ENCODE assay signal across 8 cellular contexts in the genomic region with DNA sequence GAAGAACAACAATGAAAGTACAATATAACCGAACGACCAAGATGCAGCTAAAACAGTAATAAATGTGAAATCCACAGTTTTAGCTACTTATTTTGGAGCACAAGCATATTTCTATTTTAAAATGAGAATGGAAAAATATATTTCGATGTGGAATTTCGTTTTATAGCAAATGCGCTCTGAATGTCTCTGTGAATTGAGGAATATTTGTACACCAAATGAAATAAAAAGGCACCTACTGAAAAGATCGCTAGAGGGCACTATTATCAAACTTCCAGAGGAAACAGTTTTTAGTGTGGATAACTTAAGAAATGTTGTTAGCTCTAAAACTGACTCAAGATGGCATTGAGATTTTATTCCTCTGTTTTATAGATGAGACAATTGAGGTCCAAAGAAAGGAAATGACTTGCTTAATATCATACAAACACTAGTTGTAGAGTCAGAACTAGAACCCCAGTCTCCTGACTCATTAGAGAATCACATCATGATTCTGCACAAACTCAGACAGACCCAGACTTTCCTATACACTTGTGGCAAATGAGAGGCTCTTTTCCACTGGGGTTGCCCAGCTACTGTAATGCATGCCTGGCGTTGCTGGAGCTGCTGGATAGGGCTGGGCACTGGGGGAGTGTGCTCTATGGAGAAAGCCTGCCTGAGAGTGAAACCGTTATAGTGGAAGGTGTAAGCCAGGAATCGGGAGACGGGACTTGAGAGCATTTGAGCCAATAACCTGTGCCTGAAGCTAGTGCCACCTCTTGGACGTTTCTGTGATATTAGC. TPM values are rescaled to one million over a fixed set of nuclear protein-coding genes. Genes with fewer than 3 reads are reported as not detected.
DNase-seq lines count a peak whose midpoint lies in the region; ATAC-seq, FAIRE-seq and TF ChIP-seq lines count a peak whose summit lies in the region.

No MANE protein-coding gene starts in this region.

- H3K79me2 ChIP-seq in K562 (ENCODE audit: control insufficient read depth, insufficient read depth, low read length), result no peaks in the 10 kb centered on the region

- ATAC-seq in K562 (peak; percentile 83), HG03196 (IDR thresholded peaks at IDR 0.05; ENCODE audit: unreplicated experiment) (no peak), GM18861 (IDR thresholded peaks at IDR 0.05; ENCODE audit: unreplicated experiment) (no peak)

- TF ChIP-seq RAD21 in K562 (CRISPR knock-in tag; conservative IDR thresholded peaks at IDR 0.05 in 1 of 2, IDR thresholded peaks at IDR 0.05 in 1 of 2), result peak; percentile 93 to 94

- CTCF ChIA-PET in K562 (lab: Yijun Ruan, JAX; ENCODE audit: low intra/inter-chr PET ratio), result interaction anchor here (0.5 to 3.3 kb wide), 10 partner anchors 8 to 321 kb away, joined by 3 to 44 read pairs (median 5); no protein-coding TSS in a partner anchor

- POLR2A ChIA-PET in K562 (lab: Yijun Ruan, JAX), result interaction anchor here (0.6 to 1.7 kb wide), 3 partner anchors 28 to 235 kb away, joined by 3 read pairs; no protein-coding TSS in a partner anchor

- BruUV-seq in K562 (replicated peaks; lab: Mats Ljungman, UMichigan), result no TSS peak

- DNase-seq in ELF-1 (ENCODE audit: low read depth, low spot score), result peak; percentile 34
- DNase-seq in KBM-7, result peak; percentile 72
- DNase-seq in OCI-M1 (lab: John Stamatoyannopoulos, UW), result peak; percentile 90
- peak; percentile 35 to 63 (median 42) for DNase-seq in K562 (ENCODE audit: extremely low read depth in 1 of 4, low spot score in 3 of 4)
- peak; percentile 32 for DNase-seq in iPS-NIHi11 (ENCODE audit: low spot score)
- DNase-seq in spleen, result no peak

- no peaks in the 10 kb centered on the region for H3K9me3 ChIP-seq in K562 (replicated peaks; ENCODE audit: control insufficient read depth, insufficient read depth, low read depth, low read length)
- H3K9me3 ChIP-seq in spleen, result no peaks in the 10 kb centered on the region

- TF ChIP-seq CTCF in K562 (IDR thresholded peaks at IDR 0.05 in 2 of 3, conservative IDR thresholded peaks at IDR 0.05 in 1 of 3; ENCODE audit: insufficient read depth in 2 of 3, low read depth in 1 of 3, low read length in 3 of 3) (peak; percentile 59 to 90 (median 60); a peak in 5 of 6 replicates), spleen (IDR thresholded peaks at IDR 0.05 in 8 of 11, conservative IDR thresholded peaks at IDR 0.05 in 3 of 11) (peak; percentile 37 to 73 (median 68))

- peak; percentile 82 for FAIRE-seq in K562 (lab: Jason Lieb, UNC)

- H3K4me1 ChIP-seq in K562 (replicated peaks in 1 of 2; ENCODE audit: control insufficient read depth in 2 of 2, insufficient read depth in 2 of 2, low read length in 2 of 2) (peaks cover 3 to 5% of the 10 kb centered on the region in 2 experiments; a peak in 2 of 5 replicates), spleen (peaks cover 0 to 10% (median 6%) of the 10 kb centered on the region in 6 donors)

- peak overlapping the region; percentile 63 for H3K4me2 ChIP-seq in K562 (ENCODE audit: insufficient read depth, low read length)

- no peaks in the 10 kb centered on the region for H3K27me3 ChIP-seq in K562 (ENCODE audit: control insufficient read depth in 2 of 2, insufficient read depth in 2 of 2, low read length in 2 of 2)
- peaks cover 0 to 5% (median 0%) of the 10 kb centered on the region in 7 donors for H3K27me3 ChIP-seq in spleen (replicated peaks in 1 of 7)

- WGBS in K562 (ENCODE audit: insufficient coverage, low coverage, missing lambda C conversion rate), result 7% methylated on average over 11 of the region's 11 CpGs
- 28 to 35% (median 31%) methylated on average over 11 of the region's 11 CpGs for WGBS in spleen, 5 donors

- H3K27ac ChIP-seq in K562 (ENCODE audit: extremely low read depth, low read depth, low read length), result no peak overlapping the region
- no peak overlapping the region for H3K27ac ChIP-seq in spleen

- H3K36me3 ChIP-seq in K562 (ENCODE audit: control insufficient read depth, insufficient read depth, low read length) (no peaks in the 10 kb centered on the region), spleen (peaks cover 0 to 18% (median 0%) of the 10 kb centered on the region in 6 donors)

- in situ Hi-C loops in KBM-7 (cut with MboI; ENCODE audit: low pct_unique_long_range_greater_than_20kb, low sequenced_read_pairs), result loop anchor here (25.0 kb wide), 1 partner anchor 469 kb away; no protein-coding TSS in a partner anchor
- in situ Hi-C loops in K562 (cut with MboI), result loop anchor here (5.0 to 25.0 kb wide), 2 partner anchors 239 to 1081 kb away; a partner anchor contains a TSS

- H3K4me3 ChIP-seq in K562 (no peak overlapping the region), spleen (no peak overlapping the region)

- H3K9ac ChIP-seq in K562 (ENCODE audit: insufficient read depth in 1 of 2, low read depth in 2 of 2, low read length in 2 of 2), result peak overlapping the region in 1 of 2 experiments; percentile 29; a peak in 2 of 4 replicates

- H3K9me1 ChIP-seq in K562 (ENCODE audit: control insufficient read depth, insufficient read depth, low read length), result no peaks in the 10 kb centered on the region

- intact Hi-C loops in K562 (cut with micrococcal nuclease), result loop anchor here (1.0 kb wide), 4 partner anchors 52 to 233 kb away; a partner anchor contains a TSS
- intact Hi-C loops in spleen (cut with DNase I; ENCODE audit: low total_unique reads), result loop anchor here (5.0 kb wide), 2 partner anchors 159 to 234 kb away; no protein-coding TSS in a partner anchor

- peak overlapping the region; percentile 53 for H2AFZ ChIP-seq in K562 (ENCODE audit: low read depth, low read length)

- H4K20me1 ChIP-seq in K562 (replicated peaks; ENCODE audit: control insufficient read depth, insufficient read depth, low read length), result no peaks in the 10 kb centered on the region; the same call in 1 of the 2 replicates

- TF ChIP-seq EP300 in K562 (IDR thresholded peaks at IDR 0.05; ENCODE audit: low read length), result no peak

- TF ChIP-seq POLR2A in K562 (conservative IDR thresholded peaks at IDR 0.05) (no peak), spleen (IDR thresholded peaks at IDR 0.05) (no peak)

TF ChIP-seq in K562, 482 proteins besides CTCF, POLR2A, EP300 and RAD21 (continues in another document):
- TF ChIP-seq XRCC3 (IDR thresholded peaks at IDR 0.05) (no peak), BRCA1 (IDR thresholded peaks at IDR 0.05) (no peak), BRCA1 (CRISPR knock-in tag; IDR thresholded peaks at IDR 0.05) (no peak), ARID1B (IDR thresholded peaks at IDR 0.05) (0 out of 2 replicates have a peak, but pooled peaks have one; percentile 7), EP400 (IDR thresholded peaks at IDR 0.05) (0 out of 2 replicates have a peak, but pooled peaks have one; percentile 30), ZSCAN29 (IDR thresholded peaks at IDR 0.05) (no peak), CBX8 (IDR thresholded peaks at IDR 0.05; ENCODE audit: borderline replicate concordance, extremely low read depth, low read depth, low read length, poor library complexity, severe bottlenecking) (peak; percentile 97), BMI1 (IDR thresholded peaks at IDR 0.05; ENCODE audit: low read length) (peak; percentile 86)
- TF ChIP-seq, protein P1, sequence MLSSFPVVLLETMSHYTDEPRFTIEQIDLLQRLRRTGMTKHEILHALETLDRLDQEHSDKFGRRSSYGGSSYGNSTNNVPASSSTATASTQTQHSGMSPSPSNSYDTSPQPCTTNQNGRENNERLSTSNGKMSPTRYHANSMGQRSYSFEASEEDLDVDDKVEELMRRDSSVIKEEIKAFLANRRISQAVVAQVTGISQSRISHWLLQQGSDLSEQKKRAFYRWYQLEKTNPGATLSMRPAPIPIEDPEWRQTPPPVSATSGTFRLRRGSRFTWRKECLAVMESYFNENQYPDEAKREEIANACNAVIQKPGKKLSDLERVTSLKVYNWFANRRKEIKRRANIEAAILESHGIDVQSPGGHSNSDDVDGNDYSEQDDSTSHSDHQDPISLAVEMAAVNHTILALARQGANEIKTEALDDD (IDR thresholded peaks at IDR 0.05), result no peak
- TF ChIP-seq, protein P2, sequence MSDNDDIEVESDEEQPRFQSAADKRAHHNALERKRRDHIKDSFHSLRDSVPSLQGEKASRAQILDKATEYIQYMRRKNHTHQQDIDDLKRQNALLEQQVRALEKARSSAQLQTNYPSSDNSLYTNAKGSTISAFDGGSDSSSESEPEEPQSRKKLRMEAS (CRISPR knock-in tag; IDR thresholded peaks at IDR 0.05), result no peak

RNA-seq across cellular contexts. Expression of a gene that starts 51.9 kb away (rescaled TPM):
- 8.9 and 27.4 TPM in 2 replicates for total RNA-seq in K562 (2011; cell fraction: chromatin; rRNA removed; ENCODE audit: low replicate concordance)
- total RNA-seq in K562 (2011; cell fraction: nucleolus; rRNA removed), result 6.2 and 7.4 TPM in 2 replicates
- total RNA-seq in K562 (2011; cell fraction: nucleoplasm; rRNA removed), result 9.5 and 22.1 TPM in 2 replicates
- 7.0 and 9.3 TPM in 2 replicates for total RNA-seq in K562 (2014; rRNA removed)
- total RNA-seq in K562 (2014; rRNA removed; fragmentation: Illumina TruSeq; extraction: Trizol), result 13.3 and 13.8 TPM in 2 replicates
- 11.5 and 12.1 TPM in 2 replicates for total RNA-seq in K562 (2015; rRNA removed; fragmentation: Illumina TruSeq; extraction: Trizol)
- total RNA-seq in K562 (2021), result 13.9 and 15.1 TPM in 2 replicates
- 9.1 and 9.4 TPM in 2 replicates for polyA plus RNA-seq in K562 (2011; rRNA removed)
- 3.2 and 6.5 TPM in 2 replicates for polyA plus RNA-seq in K562 (2011; cell fraction: cytosol; rRNA removed)
- 8.8 and 15.1 TPM in 2 replicates for polyA plus RNA-seq in K562 (2011; cell fraction: nucleus; rRNA removed)
- 8.9 and 14.6 TPM in 2 replicates for polyA plus RNA-seq in K562 (2012)
- polyA plus RNA-seq in K562 (2014; fragmentation: Illumina TruSeq; extraction: Trizol), result 13.5 and 20.0 TPM in 2 replicates
- polyA plus RNA-seq in K562 (2014; fragmentation: Nextera tagmentation; extraction: Ambion mirVana), result 1 to 10 TPM; 3.9 to 5.1 TPM
- polyA plus RNA-seq in K562 (2014; rRNA removed), result 4.8 and 9.4 TPM in 2 replicates
- polyA minus RNA-seq in K562 (2011; rRNA and poly(A)+ RNA removed), result 20.4 and 25.0 TPM in 2 replicates
- polyA minus RNA-seq in K562 (2011; cell fraction: cytosol; rRNA and poly(A)+ RNA removed), result 5.5 and 13.0 TPM in 2 replicates
- polyA minus RNA-seq in K562 (2011; cell fraction: nucleus; rRNA and poly(A)+ RNA removed), result 5.1 and 13.1 TPM in 2 replicates
- 100 to 1,000 TPM in 2 of 7 donors, 10 to 100 TPM in 5; 39.7 to 132 (median 92.6) TPM for total RNA-seq in spleen
- 10 to 100 TPM in 2 of 3 donors, 1 to 10 TPM in 1; 9.2 to 33.8 (median 20.0) TPM for polyA plus RNA-seq in spleen
